21 cellular contexts compared by ENCODE assay signal in the genomic region with DNA sequence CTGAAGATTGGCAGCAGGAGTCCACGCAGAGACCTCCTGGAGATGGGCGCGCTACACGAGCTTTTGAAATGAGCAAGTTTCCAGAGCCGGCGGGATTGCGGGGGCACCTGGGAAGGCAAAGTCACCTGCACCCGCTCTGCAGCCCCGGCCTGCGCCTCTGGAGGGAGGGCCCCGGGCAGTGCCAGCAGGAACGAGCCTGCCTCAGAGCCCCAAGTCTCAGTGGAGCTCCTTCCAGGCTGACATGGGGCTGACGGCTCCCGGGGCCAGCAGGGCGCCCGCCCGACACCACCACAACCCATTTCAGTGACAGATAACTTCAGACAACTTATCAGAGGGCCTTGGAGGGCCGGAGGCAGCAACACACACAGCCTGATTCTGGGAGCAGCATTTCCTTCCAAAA. TPM values are rescaled to one million over a fixed set of nuclear protein-coding genes. Genes with fewer than 3 reads are reported as not detected.
A peak's percentile ranks its signal among the peaks of the same experiment; 100 is the strongest.
DNase-seq lines count a peak whose midpoint lies in the region; ATAC-seq and TF ChIP-seq lines count a peak whose summit lies in the region.
"Had no signal": no experiment of that assay in that cellular context is flagged by ENCODE, and none has a peak within 500 bp of the region (broad histone marks: within the 10 kb centered on the region; RNA-seq: fewer than 3 reads in every experiment).

No MANE protein-coding gene starts in this region.

- no peaks in the 10 kb centered on the region for H3K27me3 Mint-ChIP-seq in T-cell
- H3K27me3 Mint-ChIP-seq in immature natural killer cell (ENCODE audit: low read depth in 3 of 3) = peaks cover 11 to 35% (median 13%) of the 10 kb centered on the region in 3 donors

- POLR2A ChIA-PET in T-cell (lab: Charles Lee) = no interaction called here

- H3K27ac Mint-ChIP-seq in T-cell (no peak overlapping the region), immature natural killer cell (peak overlapping the region in 4 of 6 donors; percentile 45 to 78 (median 54))
- H3K27ac Mint-ChIP-seq in stimulated activated effector memory CD8-positive, alpha-beta T cell treated with anti-CD3 and anti-CD28 coated beads, Interleukin-12 subunit alpha, Interleukin-12 subunit beta, amount 100 ng/mL, for 72 hours = peak overlapping the region; percentile 34

- H3K27me3 ChIP-seq in heart right ventricle = no peaks in the 10 kb centered on the region
- H3K27me3 ChIP-seq: brain microvascular endothelial cell, pancreas, testis had no signal

- ATAC-seq in left cardiac atrium (no peak), heart right ventricle (no peak), T-cell (replicated peaks in 1 of 4) (peak in 3 of 4 experiments; percentile 27 to 46 (median 43)), HG02973 (IDR thresholded peaks at IDR 0.05; ENCODE audit: unreplicated experiment) (no peak), GM21786 (IDR thresholded peaks at IDR 0.05; ENCODE audit: unreplicated experiment) (no peak)
- ATAC-seq in stimulated activated effector memory CD8-positive, alpha-beta T cell treated with anti-CD3 and anti-CD28 coated beads, Interleukin-12 subunit alpha, Interleukin-12 subunit beta, amount 100 ng/mL, for 72 hours = no peak
- ATAC-seq: GM12878 had no signal

- H3K36me3 ChIP-seq in heart right ventricle = peaks cover 0 to 4% (median 0%) of the 10 kb centered on the region in 9 donors
- H3K36me3 ChIP-seq: pancreas had no signal

- H3K9me3 Mint-ChIP-seq in T-cell (peaks cover 7 to 11% (median 11%) of the 10 kb centered on the region in 3 donors), immature natural killer cell (peaks cover 0 to 11% (median 3%) of the 10 kb centered on the region in 6 donors)
- H3K9me3 Mint-ChIP-seq in stimulated activated effector memory CD8-positive, alpha-beta T cell treated with anti-CD3 and anti-CD28 coated beads, Interleukin-12 subunit alpha, Interleukin-12 subunit beta, amount 100 ng/mL, for 72 hours = peaks cover 8% of the 10 kb centered on the region

- H3K9me3 ChIP-seq in heart right ventricle = peaks cover 0 to 22% (median 3%) of the 10 kb centered on the region in 11 donors
- H3K9me3 ChIP-seq: pancreas, testis had no signal

- DNase-seq in left cardiac atrium = peak; percentile 19
- no peak for DNase-seq in heart right ventricle
- DNase-seq in T-cell = peak in 1 of 34 experiments; percentile 12
- DNase-seq in immature natural killer cell = no peak
- DNase-seq in stimulated activated effector memory CD8-positive, alpha-beta T cell treated with anti-CD3 and anti-CD28 coated beads, Interleukin-12 subunit alpha, Interleukin-12 subunit beta, amount 100 ng/mL, for 72 hours (ENCODE audit: low spot score in 2 of 2) = no peak
- DNase-seq: activated naive CD4-positive, alpha-beta T cell treated with anti-CD3 and anti-CD28 coated beads for 36 hours; brain microvascular endothelial cell; cortex of kidney; GDM1; HFFc6; KG1; NCI-H1092; NCI-H2081; NCI-H524; SHP77; stimulated activated CD4-positive, alpha-beta T cell treated with anti-CD3 and anti-CD28 coated beads, Interleukin-4, amount 100 ng/mL, for 4 hours; testis had no signal

- no peak overlapping the region for H3K4me3 ChIP-seq in heart right ventricle
- H3K4me3 ChIP-seq: GM12878, pancreas, testis had no signal

- CTCF ChIA-PET in T-cell (lab: Charles Lee) = no interaction called here

- 92 to 95% methylated on average over 18 of the region's 18 CpGs for WGBS in heart right ventricle, 2 donors

- peaks cover 30% of the 10 kb centered on the region for H3K36me3 Mint-ChIP-seq in T-cell
- peaks cover 13 to 21% (median 21%) of the 10 kb centered on the region in 3 donors for H3K36me3 Mint-ChIP-seq in immature natural killer cell
- H3K36me3 Mint-ChIP-seq in stimulated activated effector memory CD8-positive, alpha-beta T cell treated with anti-CD3 and anti-CD28 coated beads, Interleukin-12 subunit alpha, Interleukin-12 subunit beta, amount 100 ng/mL, for 72 hours = peaks cover 9% of the 10 kb centered on the region

- H3K4me1 ChIP-seq in heart right ventricle = no peaks in the 10 kb centered on the region
- H3K4me1 ChIP-seq: testis had no signal

- H3K27ac ChIP-seq in heart right ventricle = no peak overlapping the region
- H3K27ac ChIP-seq: brain microvascular endothelial cell, pancreas, testis had no signal

- H3K4me1 Mint-ChIP-seq in T-cell (peaks cover 43 to 48% (median 43%) of the 10 kb centered on the region in 3 donors), immature natural killer cell (peaks cover 55 to 56% of the 10 kb centered on the region in 2 donors)
- peaks cover 9% of the 10 kb centered on the region for H3K4me1 Mint-ChIP-seq in stimulated activated effector memory CD8-positive, alpha-beta T cell treated with anti-CD3 and anti-CD28 coated beads, Interleukin-12 subunit alpha, Interleukin-12 subunit beta, amount 100 ng/mL, for 72 hours

- intact Hi-C loops in left cardiac atrium (cut with DNase I) (no loop called here), heart right ventricle (cut with DNase I) (no loop called here)

- H3K4me3 Mint-ChIP-seq in T-cell (peak overlapping the region in 1 of 3 donors; percentile 13), immature natural killer cell (no peak overlapping the region)
- H3K4me3 Mint-ChIP-seq in stimulated activated effector memory CD8-positive, alpha-beta T cell treated with anti-CD3 and anti-CD28 coated beads, Interleukin-12 subunit alpha, Interleukin-12 subunit beta, amount 100 ng/mL, for 72 hours = no peak overlapping the region
- H3K4me3 Mint-ChIP-seq: activated naive CD4-positive, alpha-beta T cell treated with anti-CD3 and anti-CD28 coated beads for 36 hours; HFFc6 had no signal

- no peak for TF ChIP-seq CTCF in heart right ventricle (IDR thresholded peaks at IDR 0.05)

RNA-seq across cellular contexts. Expression of gene RASA3, which starts 45.0 kb away (rescaled TPM):
- total RNA-seq in left cardiac atrium (10 to 100 TPM; 19.9 to 20.1 TPM), heart right ventricle (10 to 100 TPM in 7 of 10 donors, 1 to 10 TPM in 3; 7.3 to 16.9 (median 10.6) TPM), T-cell (100 to 1,000 TPM; 223 to 267 (median 238) TPM)
- polyA plus RNA-seq in heart right ventricle (1 to 10 TPM; 6.8 to 7.3 TPM), immature natural killer cell (100 to 1,000 TPM in 1 of 3 donors, 10 to 100 TPM in 2; 37.4 to 153 (median 64.8) TPM)

Comparison
In these comparisons a context has a peak if more than half of its experiments do, and no peak if none do; other contexts are left out.
1. ATAC-seq: peak in T-cell (3 of 4); none in left cardiac atrium (0 of 2), heart right ventricle (0 of 8), stimulated activated effector memory CD8-positive, alpha-beta T cell treated with anti-CD3 and anti-CD28 coated beads, Interleukin-12 subunit alpha, Interleukin-12 subunit beta, amount 100 ng/mL, for 72 hours (single experiment), HG02973 (single experiment) and GM21786 (single experiment).
2. H3K27ac Mint-ChIP-seq: peak in immature natural killer cell (4 of 6) and stimulated activated effector memory CD8-positive, alpha-beta T cell treated with anti-CD3 and anti-CD28 coated beads, Interleukin-12 subunit alpha, Interleukin-12 subunit beta, amount 100 ng/mL, for 72 hours (single experiment); none in T-cell (0 of 2).
3. RNA of gene RASA3, which starts 45.0 kb away (total RNA-seq): 223 to 267 TPM in T-cell; 19.9 to 20.1 TPM in left cardiac atrium and 7.3 to 16.9 TPM in heart right ventricle; every median in the first group is over 10 times any median in the second.